Comparison of ENCODE assay signal across 14 cellular contexts in the genomic region with DNA sequence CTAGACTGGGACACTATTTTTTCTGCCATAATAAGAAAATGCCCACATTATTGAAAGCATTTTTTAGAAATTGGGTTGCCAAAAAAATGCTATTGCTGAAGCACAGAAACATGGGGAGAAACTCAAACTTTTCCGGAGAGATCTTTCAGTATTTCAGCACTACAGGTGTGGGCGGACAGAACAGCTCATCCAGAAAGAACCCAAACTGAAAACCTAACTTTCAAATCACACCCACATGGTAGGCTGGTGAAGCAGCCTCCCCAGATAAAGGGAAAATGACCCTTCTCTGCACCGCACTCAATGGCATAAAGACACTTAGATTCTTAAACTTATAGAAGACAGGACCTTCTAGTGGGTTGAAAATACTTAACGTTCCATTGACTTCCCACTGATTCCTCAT.
"Had no signal": no experiment of that assay in that cellular context is flagged by ENCODE, and none has a peak within 500 bp of the region (broad histone marks: within the 10 kb centered on the region; RNA-seq: fewer than 3 reads in every experiment).

No MANE protein-coding gene starts in this region.

- H3K36me3 Mint-ChIP-seq: memory B cell had no signal

- H3K4me3 Mint-ChIP-seq: dendritic cell treated with granulocyte-macrophage colony-stimulating factor and Interleukin-4, amounts not matched to agents 40 ng/mL and 50 ng/mL, for 4 days; effector memory CD8-positive, alpha-beta T cell; memory B cell; naive thymus-derived CD8-positive, alpha-beta T cell had no signal

- DNase-seq: activated CD4-positive, CD25-positive, alpha-beta regulatory T cell; activated gamma-delta T cell treated with Interleukin-2 at 50 U/mL for 16 hours; aorta; effector memory CD8-positive, alpha-beta T cell; foreskin keratinocyte; glutamatergic neuron; left ventricle myocardium superior; naive thymus-derived CD8-positive, alpha-beta T cell; posterior cingulate gyrus; SJCRH30; stomach; SW 1271 had no signal

- H3K9me3 Mint-ChIP-seq: dendritic cell treated with granulocyte-macrophage colony-stimulating factor and Interleukin-4, amounts not matched to agents 40 ng/mL and 50 ng/mL, for 4 days; effector memory CD8-positive, alpha-beta T cell; memory B cell had no signal

- H3K27ac Mint-ChIP-seq: dendritic cell treated with granulocyte-macrophage colony-stimulating factor and Interleukin-4, amounts not matched to agents 40 ng/mL and 50 ng/mL, for 4 days; effector memory CD8-positive, alpha-beta T cell; memory B cell; naive thymus-derived CD8-positive, alpha-beta T cell had no signal

- ATAC-seq: effector memory CD8-positive, alpha-beta T cell; foreskin keratinocyte; left ventricle myocardium superior; naive thymus-derived CD8-positive, alpha-beta T cell had no signal
